In the genomic region with DNA sequence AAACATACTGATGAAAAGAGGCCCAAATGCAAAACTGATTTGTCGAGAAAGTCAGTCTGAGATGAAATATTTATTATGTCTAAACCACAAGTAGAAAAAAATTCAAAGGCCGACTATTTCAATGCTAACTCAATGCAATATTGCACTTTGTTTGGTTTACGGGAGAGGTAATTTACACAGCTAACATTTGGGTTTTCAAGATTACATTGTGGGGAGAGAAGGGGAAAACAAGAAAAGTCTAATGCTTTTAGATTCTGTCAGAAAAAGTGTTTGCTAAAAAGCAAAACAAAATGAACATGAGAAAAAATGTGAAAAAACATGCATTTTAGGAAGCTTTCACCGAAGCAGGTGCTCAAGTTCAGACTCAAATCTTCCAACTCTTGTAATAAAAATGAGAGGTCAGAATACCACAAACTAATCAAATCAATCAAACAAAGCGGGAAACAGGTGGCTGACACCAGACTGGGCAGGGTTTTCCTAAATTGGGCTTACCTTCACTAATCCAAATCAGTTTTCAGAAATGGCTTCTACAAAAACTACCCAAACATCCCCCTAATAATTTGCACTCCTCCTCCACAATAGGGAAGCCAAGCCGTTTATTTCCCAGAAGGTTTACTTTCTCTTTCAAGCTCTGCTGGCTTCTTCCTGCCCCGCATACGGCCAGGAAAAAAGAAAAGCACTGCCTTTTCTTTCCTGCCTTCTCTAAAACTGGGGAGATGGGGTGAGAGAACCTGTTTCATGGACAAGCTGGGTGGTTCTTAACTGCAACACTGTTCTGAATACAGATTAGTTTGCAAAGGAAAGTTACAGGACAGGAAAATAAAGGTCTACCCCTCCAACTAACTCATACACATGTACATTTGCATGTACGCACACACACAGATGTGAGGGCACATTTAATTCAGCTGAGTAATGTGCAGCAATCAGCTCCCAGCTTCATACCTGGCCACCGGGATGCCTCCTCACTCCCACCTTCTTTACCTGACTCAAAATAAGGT, we compare ENCODE assay signal across 8 cellular contexts. TPM values are rescaled to one million over a fixed set of nuclear protein-coding genes. Genes with fewer than 3 reads are reported as not detected.
A peak's percentile ranks its signal among the peaks of the same experiment; 100 is the strongest.
DNase-seq lines count a peak whose midpoint lies in the region; ATAC-seq and TF ChIP-seq lines count a peak whose summit lies in the region.

No MANE protein-coding gene starts in this region.

- peak overlapping the region in 1 of 2 donors; percentile 20 for H3K4me3 ChIP-seq in CD4-positive, alpha-beta memory T cell (ENCODE audit: low read length in 2 of 2)
- H3K4me3 ChIP-seq in Loucy (ENCODE audit: low read length, poor library complexity, severe bottlenecking) = peak overlapping the region; percentile 72
- H3K4me3 ChIP-seq in lung = no peak overlapping the region
- peak overlapping the region; percentile 17 to 24 for H3K4me3 ChIP-seq in uterus

- H3K9me3 ChIP-seq in CD4-positive, alpha-beta memory T cell (ENCODE audit: control insufficient read depth in 1 of 2, low read length in 2 of 2) = no peaks in the 10 kb centered on the region
- no peaks in the 10 kb centered on the region for H3K9me3 ChIP-seq in Loucy (ENCODE audit: insufficient read depth, low read depth, low read length)
- H3K9me3 ChIP-seq in lung (ENCODE audit: control insufficient read depth in 2 of 2, insufficient read depth in 1 of 2, low read length in 1 of 2) = no peaks in the 10 kb centered on the region
- H3K9me3 ChIP-seq in uterus = no peaks in the 10 kb centered on the region

- H3K4me3 Mint-ChIP-seq in CD4-positive, alpha-beta memory T cell = peak overlapping the region; percentile 79 to 91 (median 85)

- H2AFZ ChIP-seq in Loucy (ENCODE audit: low read length) = no peak overlapping the region

- no peaks in the 10 kb centered on the region for H3K9me3 Mint-ChIP-seq in CD4-positive, alpha-beta memory T cell

- no peaks in the 10 kb centered on the region for H3K27me3 ChIP-seq in CD4-positive, alpha-beta memory T cell (ENCODE audit: insufficient read depth, low read length)
- H3K27me3 ChIP-seq in Loucy (ENCODE audit: insufficient read depth, low read length, poor library complexity, severe bottlenecking) (no peaks in the 10 kb centered on the region), lung (ENCODE audit: control insufficient read depth, insufficient read depth) (no peaks in the 10 kb centered on the region), uterus (no peaks in the 10 kb centered on the region)

- peaks cover 6% of the 10 kb centered on the region for H4K20me1 ChIP-seq in Loucy (ENCODE audit: insufficient read depth, low read length, poor library complexity, severe bottlenecking)

- peak overlapping the region; percentile 28 for H3K27ac ChIP-seq in CD4-positive, alpha-beta memory T cell (ENCODE audit: low read depth, low read length)
- H3K27ac ChIP-seq in caudate nucleus (ENCODE audit: low read depth, low read length) (peak overlapping the region; percentile 44), lung (ENCODE audit: low read depth in 1 of 2, low read length in 1 of 2) (peak overlapping the region; percentile 61 to 82), uterus (peak overlapping the region; percentile 71 to 83)

- peak in 1 of 5 donors; percentile 18 for DNase-seq in CD4-positive, alpha-beta memory T cell
- peak in 1 of 61 donors; percentile 7 for DNase-seq in caudate nucleus (lab: John Stamatoyannopoulos, UW)
- DNase-seq in lung (ENCODE audit: low spot score) = no peak
- DNase-seq in uterus = no peak
- DNase-seq in NCI-H146 treated with DMSO at 0.1 percent for 48 hours (lab: John Stamatoyannopoulos, UW; ENCODE audit: unreplicated experiment) = no peak
- DNase-seq in GM13977 (ENCODE audit: low spot score) = no peak

- H3K9me2 ChIP-seq in Loucy (replicated peaks; ENCODE audit: low read depth, low read length) = no peaks in the 10 kb centered on the region

- POLR2A ChIA-PET in CD4-positive, alpha-beta memory T cell (lab: Charles Lee; ENCODE audit: partially characterized antibody) = interaction anchor here (0.8 to 3.8 kb wide), 4 partner anchors 8 to 17 kb away, joined by 3 to 36 read pairs (median 3); a partner anchor contains a TSS

- peaks cover 39 to 79% (median 61%) of the 10 kb centered on the region in 4 donors for H3K4me1 Mint-ChIP-seq in CD4-positive, alpha-beta memory T cell

- no peak for TF ChIP-seq CTCF in Loucy (conservative IDR thresholded peaks at IDR 0.05; ENCODE audit: low read length)
- TF ChIP-seq CTCF in lung (IDR thresholded peaks at IDR 0.05; ENCODE audit: control extremely low read depth, extremely low read depth) = no peak
- no peak for TF ChIP-seq CTCF in uterus (IDR thresholded peaks at IDR 0.05)
- TF ChIP-seq CTCF in GM13977 (IDR thresholded peaks at IDR 0.05; ENCODE audit: extremely low read depth, insufficient read depth, missing control alignments) = no peak

- 10 to 13% methylated on average over 10 of the region's 10 CpGs for WGBS in lung, 2 donors

- no peak for ATAC-seq in lung (ENCODE audit: insufficient read depth, low FRiP score)
- ATAC-seq in GM19467 (IDR thresholded peaks at IDR 0.05; ENCODE audit: unreplicated experiment) = no peak

- CTCF ChIA-PET in CD4-positive, alpha-beta memory T cell (lab: Charles Lee; ENCODE audit: partially characterized antibody) = interaction anchor here (0.6 to 1.4 kb wide), 5 partner anchors 27 to 466 kb away, joined by 3 to 4 read pairs (median 3); no protein-coding TSS in a partner anchor

- H3K79me2 ChIP-seq in Loucy (ENCODE audit: insufficient read depth, low read length) = peaks cover 93% of the 10 kb centered on the region

- 0 out of 2 replicates have a peak, but pooled peaks cover 2% of the 10 kb centered on the region for H3F3A ChIP-seq in Loucy (ENCODE audit: low read depth)

- H3K4me2 ChIP-seq in Loucy (ENCODE audit: low read depth, low read length, poor library complexity, severe bottlenecking) = peak overlapping the region; percentile 78

- peaks cover 44% of the 10 kb centered on the region for H3K4me1 ChIP-seq in CD4-positive, alpha-beta memory T cell (ENCODE audit: insufficient read depth, low read length)
- peaks cover 24% of the 10 kb centered on the region for H3K4me1 ChIP-seq in Loucy (ENCODE audit: insufficient read depth, low read length, poor library complexity, severe bottlenecking)
- H3K4me1 ChIP-seq in lung (ENCODE audit: control insufficient read depth in 2 of 2, insufficient read depth in 2 of 2, low read length in 2 of 2) = peaks cover 15 to 23% of the 10 kb centered on the region in 2 donors
- H3K4me1 ChIP-seq in uterus = no peaks in the 10 kb centered on the region

- H3K27me3 Mint-ChIP-seq in CD4-positive, alpha-beta memory T cell = no peaks in the 10 kb centered on the region

- intact Hi-C loops in CD4-positive, alpha-beta memory T cell (cut with micrococcal nuclease) = no loop called here
- intact Hi-C loops in uterus (cut with DNase I; ENCODE audit: low total_unique reads) = no loop called here

- in situ Hi-C loops in GM13977 (cut with MboI; ENCODE audit: low pct_unique_long_range_greater_than_20kb, low sequenced_read_pairs, unreplicated experiment) = no loop called here

- peak overlapping the region; percentile 67 to 91 (median 86) for H3K27ac Mint-ChIP-seq in CD4-positive, alpha-beta memory T cell

- H3K36me3 Mint-ChIP-seq in CD4-positive, alpha-beta memory T cell = peaks cover 4 to 15% of the 10 kb centered on the region in 2 donors

- H3K9ac ChIP-seq in Loucy (ENCODE audit: low read depth, low read length, poor library complexity, severe bottlenecking) = peak overlapping the region; percentile 63

- H3K36me3 ChIP-seq in CD4-positive, alpha-beta memory T cell (ENCODE audit: insufficient read depth, low read length) = no peaks in the 10 kb centered on the region
- H3K36me3 ChIP-seq in Loucy (ENCODE audit: insufficient read depth, low read length) = no peaks in the 10 kb centered on the region
- peaks cover 0 to 2% of the 10 kb centered on the region in 2 donors for H3K36me3 ChIP-seq in lung (ENCODE audit: control insufficient read depth in 2 of 2, insufficient read depth in 2 of 2, low read length in 2 of 2)
- H3K36me3 ChIP-seq in uterus = no peaks in the 10 kb centered on the region

- TF ChIP-seq POLR2A in uterus (IDR thresholded peaks at IDR 0.05) = no peak

RNA-seq across cellular contexts. Expression of a gene that starts 9.3 kb away (rescaled TPM):
- 100 to 1,000 TPM; 129 to 131 TPM for total RNA-seq in CD4-positive, alpha-beta memory T cell
- 100 to 1,000 TPM; 103 to 147 TPM for polyA plus RNA-seq in CD4-positive, alpha-beta memory T cell
- total RNA-seq in lung (100 to 1,000 TPM; 267 to 297 TPM), uterus (100 to 1,000 TPM; 115 to 298 (median 171) TPM)
- 100 to 1,000 TPM in 1 of 2 donors, 10 to 100 TPM in 1; 69.9 to 211 TPM for polyA plus RNA-seq in lung

RNA-seq across cellular contexts. Expression of a gene that starts 44.2 kb away (rescaled TPM):
- total RNA-seq in CD4-positive, alpha-beta memory T cell = under 1 TPM; 0.52 to 0.61 TPM
- polyA plus RNA-seq in CD4-positive, alpha-beta memory T cell = 1 to 10 TPM in 1 of 2 donors, not detected in 1; 1.5 TPM
- 100 to 1,000 TPM; 185 to 277 TPM for total RNA-seq in lung
- polyA plus RNA-seq in lung = 100 to 1,000 TPM; 110 to 134 TPM
- 100 to 1,000 TPM; 204 to 520 (median 372) TPM for total RNA-seq in uterus

Comparison
In these comparisons a context has a peak if more than half of its experiments do, and no peak if none do; other contexts are left out.
1. RNA of a gene that starts 44.2 kb away (total RNA-seq): 204 to 520 TPM in uterus and 185 to 277 TPM in lung; 0.52 to 0.61 TPM in CD4-positive, alpha-beta memory T cell; every median in the first group is over 100 times any median in the second.
2. Peak in every context shown above with its lines, with median percentiles within 50 percentile points of each other: H3K27ac ChIP-seq.